ENCODE assay signal across 1 cellular context in the genomic region with DNA sequence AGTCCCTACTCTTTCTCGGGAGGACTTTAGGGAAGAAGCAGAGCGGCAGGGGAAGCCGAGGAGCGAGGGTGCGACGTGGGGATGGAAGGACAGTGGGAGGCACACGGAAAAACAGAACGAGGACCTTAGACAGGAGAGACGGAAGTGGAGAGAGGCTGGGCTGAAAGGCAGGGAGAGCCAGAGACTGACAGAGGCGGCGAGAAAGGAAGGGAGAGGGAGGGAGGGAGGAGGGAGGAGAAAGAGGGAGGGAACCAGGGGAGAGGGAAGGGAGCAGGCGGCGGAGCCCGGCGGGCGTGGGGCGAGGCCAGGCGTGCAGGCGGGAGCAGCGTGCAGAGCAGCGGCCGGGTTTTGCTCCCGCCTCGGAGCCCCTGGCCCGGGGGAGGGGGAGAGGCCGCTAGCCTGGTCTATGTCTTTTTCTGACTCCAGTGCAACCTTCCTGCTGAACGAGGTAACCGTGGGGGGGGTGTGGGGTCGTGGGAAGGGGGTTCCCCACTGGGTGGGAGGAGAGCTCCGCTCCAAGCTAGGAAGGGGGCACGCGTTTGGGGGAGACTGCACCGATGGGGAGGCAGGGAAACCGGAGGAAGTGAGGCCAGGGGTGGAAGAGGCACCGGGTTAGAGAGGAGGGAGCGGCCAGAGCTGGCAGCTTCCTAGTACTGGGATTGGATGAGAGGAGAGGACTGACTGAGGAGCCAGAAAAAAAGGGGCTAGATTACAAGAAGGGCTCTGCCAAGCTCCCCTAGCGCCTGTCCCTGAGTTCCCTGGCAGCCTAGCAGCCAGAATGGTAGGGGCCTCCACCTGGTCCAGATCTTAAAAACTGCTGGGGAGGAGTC.
TF ChIP-seq lines count a peak whose summit lies in the region.

No MANE protein-coding gene starts in this region.

TF ChIP-seq in HEK293, 187 proteins besides CTCF, POLR2A, EP300 and RAD21 (continued from another document):
- TF ChIP-seq, protein P1, sequence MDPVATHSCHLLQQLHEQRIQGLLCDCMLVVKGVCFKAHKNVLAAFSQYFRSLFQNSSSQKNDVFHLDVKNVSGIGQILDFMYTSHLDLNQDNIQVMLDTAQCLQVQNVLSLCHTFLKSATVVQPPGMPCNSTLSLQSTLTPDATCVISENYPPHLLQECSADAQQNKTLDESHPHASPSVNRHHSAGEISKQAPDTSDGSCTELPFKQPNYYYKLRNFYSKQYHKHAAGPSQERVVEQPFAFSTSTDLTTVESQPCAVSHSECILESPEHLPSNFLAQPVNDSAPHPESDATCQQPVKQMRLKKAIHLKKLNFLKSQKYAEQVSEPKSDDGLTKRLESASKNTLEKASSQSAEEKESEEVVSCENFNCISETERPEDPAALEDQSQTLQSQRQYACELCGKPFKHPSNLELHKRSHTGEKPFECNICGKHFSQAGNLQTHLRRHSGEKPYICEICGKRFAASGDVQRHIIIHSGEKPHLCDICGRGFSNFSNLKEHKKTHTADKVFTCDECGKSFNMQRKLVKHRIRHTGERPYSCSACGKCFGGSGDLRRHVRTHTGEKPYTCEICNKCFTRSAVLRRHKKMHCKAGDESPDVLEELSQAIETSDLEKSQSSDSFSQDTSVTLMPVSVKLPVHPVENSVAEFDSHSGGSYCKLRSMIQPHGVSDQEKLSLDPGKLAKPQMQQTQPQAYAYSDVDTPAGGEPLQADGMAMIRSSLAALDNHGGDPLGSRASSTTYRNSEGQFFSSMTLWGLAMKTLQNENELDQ (tag by site-specific recombination; IDR thresholded peaks at IDR 0.05; ENCODE audit: low read depth) = no peak
- TF ChIP-seq ZNF610 (tag by site-specific recombination; IDR thresholded peaks at IDR 0.05; ENCODE audit: borderline replicate concordance) = no peak; the same call in 1 of the 2 replicates
- TF ChIP-seq ZXDB (tag by site-specific recombination; IDR thresholded peaks at IDR 0.05) = peak; percentile 77; the same call in 1 of the 2 replicates
- no peak for TF ChIP-seq KLF10 (tag by site-specific recombination; IDR thresholded peaks at IDR 0.05)
- TF ChIP-seq ZNF677 (tag by site-specific recombination; IDR thresholded peaks at IDR 0.05) = no peak
- no peak for TF ChIP-seq ZNF530 (tag by site-specific recombination; IDR thresholded peaks at IDR 0.05; ENCODE audit: low read depth)
- peak; percentile 79 for TF ChIP-seq ZNF843 (tag by site-specific recombination; IDR thresholded peaks at IDR 0.05)
- no peak for TF ChIP-seq ZNF211 (tag by site-specific recombination; IDR thresholded peaks at IDR 0.05; ENCODE audit: low read depth)
- no peak for TF ChIP-seq ZNF423 (tag by site-specific recombination; IDR thresholded peaks at IDR 0.05)
- TF ChIP-seq ZNF266 (tag by site-specific recombination; IDR thresholded peaks at IDR 0.05; ENCODE audit: low read depth) = no peak
- TF ChIP-seq, protein P2, sequence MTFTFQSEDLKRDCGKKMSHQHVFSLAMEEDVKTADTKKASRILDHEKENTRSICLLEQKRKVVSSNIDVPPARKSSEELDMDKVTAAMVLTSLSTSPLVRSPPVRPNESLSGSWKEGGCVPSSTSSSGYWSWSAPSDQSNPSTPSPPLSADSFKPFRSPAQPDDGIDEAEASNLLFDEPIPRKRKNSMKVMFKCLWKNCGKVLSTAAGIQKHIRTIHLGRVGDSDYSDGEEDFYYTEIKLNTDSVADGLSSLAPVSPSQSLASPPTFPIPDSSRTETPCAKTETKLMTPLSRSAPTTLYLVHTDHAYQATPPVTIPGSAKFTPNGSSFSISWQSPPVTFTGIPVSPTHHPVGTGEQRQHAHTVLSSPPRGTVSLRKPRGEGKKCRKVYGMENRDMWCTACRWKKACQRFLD (tag by site-specific recombination; IDR thresholded peaks at IDR 0.05) = no peak
- TF ChIP-seq OSR2 (tag by site-specific recombination; IDR thresholded peaks at IDR 0.05) = no peak; the same call in 1 of the 2 replicates
- no peak for TF ChIP-seq ZNF239 (tag by site-specific recombination; IDR thresholded peaks at IDR 0.05)
- peak; percentile 72 for TF ChIP-seq ZEB2 (tag by site-specific recombination; IDR thresholded peaks at IDR 0.05)
- TF ChIP-seq TCF7L2 (IDR thresholded peaks at IDR 0.05; ENCODE audit: borderline replicate concordance, low read depth, low read length) = no peak
